Comparison of ENCODE assay signal across 18 cellular contexts in genomic region chr3:3636815-3637214, GRCh38.
"Had no signal": no experiment of that assay in that cellular context is flagged by ENCODE, and none has a peak within 500 bp of the region (broad histone marks: within the 10 kb centered on the region; RNA-seq: fewer than 3 reads in every experiment).

No MANE protein-coding gene starts in this region.

- DNase-seq: activated CD4-positive, alpha-beta T cell treated with anti-CD3 and anti-CD28 coated beads for 48 hours; activated naive CD4-positive, alpha-beta T cell treated with anti-CD3 and anti-CD28 coated beads, Interleukin-2, amount 50 U/mL, for 16 hours; adrenal gland; endodermal cell; gastrocnemius medialis; heart right ventricle; kidney; left ventricle myocardium inferior; mesenchymal stem cell; nephron progenitor cell; retina; stomach; WERI-Rb-1 had no signal

- H3K27ac ChIP-seq: adrenal gland, gastrocnemius medialis, heart right ventricle, left ventricle myocardium inferior, stomach, thoracic aorta, WERI-Rb-1 had no signal

- H3K4me1 ChIP-seq: adrenal gland, gastrocnemius medialis, left ventricle myocardium inferior, stomach had no signal

- H3K36me3 ChIP-seq: adrenal gland, gastrocnemius medialis, heart right ventricle, left ventricle myocardium inferior, stomach, thoracic aorta, WERI-Rb-1 had no signal

- H3K4me3 Mint-ChIP-seq: endodermal cell; nephron progenitor cell; T-helper 2 cell treated with Interferon-gamma antibody and Interleukin-4, amounts not matched to agents 5 μg/mL and 100 μg/mL, for 36 hours had no signal

- H3K9me3 Mint-ChIP-seq: activated T-helper 2 cell treated with anti-CD3 and anti-CD28 coated beads, Interferon-gamma antibody, Interleukin-2, Interleukin-4, amounts not matched to agents 10 μg/mL and 5 μg/mL and 100 μg/mL, durations not matched to agents 14 hours and 24 hours and 36 hours; endodermal cell; nephron progenitor cell; T-helper 2 cell treated with Interferon-gamma antibody and Interleukin-4, amounts not matched to agents 5 μg/mL and 100 μg/mL, for 36 hours had no signal

- FAIRE-seq: kidney, urothelium cell line had no signal

- H3K4me1 Mint-ChIP-seq: nephron progenitor cell had no signal

- H3K27ac Mint-ChIP-seq: activated T-helper 2 cell treated with anti-CD3 and anti-CD28 coated beads, Interferon-gamma antibody, Interleukin-2, Interleukin-4, amounts not matched to agents 10 μg/mL and 5 μg/mL and 100 μg/mL, durations not matched to agents 14 hours and 24 hours and 36 hours; endodermal cell; nephron progenitor cell; T-helper 2 cell treated with Interferon-gamma antibody and Interleukin-4, amounts not matched to agents 5 μg/mL and 100 μg/mL, for 36 hours had no signal

- ATAC-seq: gastrocnemius medialis, heart right ventricle had no signal

- H3K9me3 ChIP-seq: adrenal gland, gastrocnemius medialis, heart right ventricle, left ventricle myocardium inferior, stomach, thoracic aorta had no signal

- H3K27me3 ChIP-seq: adrenal gland, gastrocnemius medialis, heart right ventricle, stomach had no signal

- H3K4me3 ChIP-seq: adrenal gland, gastrocnemius medialis, heart right ventricle, left ventricle myocardium inferior, skin epidermis, stomach, thoracic aorta had no signal
